8 cellular contexts compared by ENCODE assay signal in genomic region chr4:55435136-55435535, GRCh38. TPM values are rescaled to one million over a fixed set of nuclear protein-coding genes. Genes with fewer than 3 reads are reported as not detected.
DNase-seq lines count a peak whose midpoint lies in the region; ATAC-seq lines count a peak whose summit lies in the region.

No MANE protein-coding gene starts in this region.

- ATAC-seq in GM19043 (IDR thresholded peaks at IDR 0.05; ENCODE audit: low read depth, unreplicated experiment): peak; percentile 48

- peak; percentile 8 for DNase-seq in Ammon's horn (ENCODE audit: low spot score)
- peak; percentile 22 for DNase-seq in Jurkat, Clone E6-1 (ENCODE audit: low read depth, low spot score)
- DNase-seq in dermis blood vessel endothelial cell: peak; percentile 60
- DNase-seq in pulmonary artery endothelial cell (ENCODE audit: low read depth, low spot score): peak; percentile 24
- DNase-seq in NCI-H2107 treated with DMSO at 0.1 percent for 48 hours (lab: John Stamatoyannopoulos, UW; ENCODE audit: unreplicated experiment): no peak
- DNase-seq in stimulated activated naive CD4-positive, alpha-beta T cell treated with Interleukin-2 at 50 U/mL for 16 hours (lab: John Stamatoyannopoulos, UW): no peak
- DNase-seq in ecto neural progenitor cell (ENCODE audit: low spot score): no peak

- H3K4me3 ChIP-seq in Jurkat, Clone E6-1 (ENCODE audit: low read length): no peak overlapping the region

RNA-seq across cellular contexts. Expression of gene TMEM165, which starts 39.4 kb away (rescaled TPM):
- 33.1 TPM for polyA plus RNA-seq in Jurkat, Clone E6-1 (2012; ENCODE audit: insufficient read depth, insufficient read length)
- total RNA-seq in dermis blood vessel endothelial cell (129 and 169 TPM in 2 replicates), pulmonary artery endothelial cell (116 and 131 TPM in 2 replicates)

Comparison
In these comparisons a context has a peak if more than half of its experiments do, and no peak if none do; other contexts are left out.
1. DNase-seq: peak in Ammon's horn (single experiment), Jurkat, Clone E6-1 (single experiment), dermis blood vessel endothelial cell (single experiment) and pulmonary artery endothelial cell (single experiment); none in NCI-H2107 treated with DMSO at 0.1 percent for 48 hours (single experiment), stimulated activated naive CD4-positive, alpha-beta T cell treated with Interleukin-2 at 50 U/mL for 16 hours (single experiment) and ecto neural progenitor cell (single experiment).